26 cellular contexts compared by ENCODE assay signal in genomic region chr13:52677823-52678222, GRCh38. TPM values are rescaled to one million over a fixed set of nuclear protein-coding genes. Genes with fewer than 3 reads are reported as not detected.
A peak's percentile ranks its signal among the peaks of the same experiment; 100 is the strongest.
DNase-seq lines count a peak whose midpoint lies in the region; ATAC-seq, FAIRE-seq and TF ChIP-seq lines count a peak whose summit lies in the region.
"Had no signal": no experiment of that assay in that cellular context is flagged by ENCODE, and none has a peak within 500 bp of the region (broad histone marks: within the 10 kb centered on the region; RNA-seq: fewer than 3 reads in every experiment).

No MANE protein-coding gene starts in this region.

- H3K4me3 ChIP-seq in Jurkat, Clone E6-1 (ENCODE audit: low read length), result no peak overlapping the region
- no peak overlapping the region for H3K4me3 ChIP-seq in SK-N-SH (ENCODE audit: low read depth in 2 of 2, low read length in 1 of 2)
- H3K4me3 ChIP-seq in K562, result no peak overlapping the region

- H2AFZ ChIP-seq in SK-N-SH (ENCODE audit: low read depth) (no peak overlapping the region), K562 (ENCODE audit: low read depth, low read length) (no peak overlapping the region)

- H3K9me3 ChIP-seq in SK-N-SH (no peaks in the 10 kb centered on the region), K562 (replicated peaks; ENCODE audit: control insufficient read depth, insufficient read depth, low read depth, low read length) (no peaks in the 10 kb centered on the region)

- peaks cover 38 to 58% of the 10 kb centered on the region in 2 experiments for H3K36me3 ChIP-seq in SK-N-SH (replicated peaks in 1 of 2; ENCODE audit: control insufficient read depth in 1 of 2, insufficient read depth in 2 of 2, low read length in 1 of 2)
- H3K36me3 ChIP-seq in K562 (ENCODE audit: control insufficient read depth, insufficient read depth, low read length), result peaks cover 65% of the 10 kb centered on the region

- TF ChIP-seq POLR2A in K562 (conservative IDR thresholded peaks at IDR 0.05), result no peak

- in situ Hi-C loops in K562 (cut with MboI), result no loop called here

- no peaks in the 10 kb centered on the region for H3K9me2 ChIP-seq in SK-N-SH

- H3K27me3 ChIP-seq in SK-N-SH (ENCODE audit: insufficient read depth) (no peaks in the 10 kb centered on the region), K562 (ENCODE audit: control insufficient read depth in 2 of 2, insufficient read depth in 2 of 2, low read length in 2 of 2) (no peaks in the 10 kb centered on the region)

- H3K79me2 ChIP-seq in SK-N-SH (ENCODE audit: insufficient read depth), result peaks cover 5% of the 10 kb centered on the region; the same call in 1 of the 2 replicates
- H3K79me2 ChIP-seq in K562 (ENCODE audit: control insufficient read depth, insufficient read depth, low read length), result peaks cover 4% of the 10 kb centered on the region; the same call in 1 of the 3 replicates

- POLR2A ChIA-PET in SK-N-SH (lab: Yijun Ruan, JAX), result no interaction called here
- POLR2A ChIA-PET in K562 (lab: Yijun Ruan, JAX), result interaction anchor here (1.4 kb wide), 1 partner anchor 10 kb away, joined by 3 read pairs; no protein-coding TSS in a partner anchor

- no peak for ATAC-seq in K562
- ATAC-seq in GM18868 (IDR thresholded peaks at IDR 0.05; ENCODE audit: unreplicated experiment), result no peak
- no peak for ATAC-seq in HG03439 (IDR thresholded peaks at IDR 0.05; ENCODE audit: unreplicated experiment)
- ATAC-seq: HCT116, PC-3 had no signal

- TF ChIP-seq CTCF in SK-N-SH (IDR thresholded peaks at IDR 0.05), result no peak
- TF ChIP-seq CTCF in K562 (IDR thresholded peaks at IDR 0.05 in 2 of 3, conservative IDR thresholded peaks at IDR 0.05 in 1 of 3; ENCODE audit: insufficient read depth in 2 of 3, low read depth in 1 of 3, low read length in 3 of 3), result no peak
- TF ChIP-seq CTCF in progenitor cell of endocrine pancreas (IDR thresholded peaks at IDR 0.05; ENCODE audit: unreplicated experiment), result no peak

- TF ChIP-seq EP300 in SK-N-SH (IDR thresholded peaks at IDR 0.05; ENCODE audit: borderline replicate concordance in 1 of 2, low read depth in 1 of 2, low read length in 1 of 2) (no peak), K562 (IDR thresholded peaks at IDR 0.05; ENCODE audit: low read length) (no peak)

- DNase-seq in Jurkat, Clone E6-1 (ENCODE audit: low read depth, low spot score), result peak; percentile 8
- DNase-seq in SK-N-SH, result peak; percentile 12
- DNase-seq in K562 (ENCODE audit: extremely low read depth in 1 of 4, low spot score in 3 of 4), result peak in 1 of 4 experiments; percentile 4
- DNase-seq in progenitor cell of endocrine pancreas (ENCODE audit: low spot score, unreplicated experiment), result no peak
- DNase-seq in NCI-H2171 (lab: John Stamatoyannopoulos, UW), result no peak
- DNase-seq: CD8-positive, alpha-beta memory T cell; DMS 273 treated with DMSO at 0.1 percent for 48 hours; DND-41; Kasumi-1; MV-4-11; NCI-H1105; NCI-H146; NCI-H1930; NCI-H2107; NCI-H446; NCI-H524 treated with DMSO at 0.1 percent for 48 hours; NCI-H82; NK-92 treated with Interleukin-12 subunit alpha and Interleukin-12 subunit beta, amount 100 ng/mL, for 24 hours; PC-3 had no signal

- H3K4me3 Mint-ChIP-seq in progenitor cell of endocrine pancreas (ENCODE audit: low read depth), result no peak overlapping the region
- H3K4me3 Mint-ChIP-seq: B cell; CD8-positive, alpha-beta memory T cell had no signal

- no peaks in the 10 kb centered on the region; a peak in 2 of 4 replicates for H3K4me1 ChIP-seq in SK-N-SH (ENCODE audit: control insufficient read depth in 1 of 2, insufficient read depth in 2 of 2, low read depth in 1 of 2, low read length in 1 of 2)
- H3K4me1 ChIP-seq in K562 (replicated peaks in 1 of 2; ENCODE audit: control insufficient read depth in 2 of 2, insufficient read depth in 2 of 2, low read length in 2 of 2), result no peaks in the 10 kb centered on the region; a peak in 1 of 5 replicates

- H3K36me3 Mint-ChIP-seq in progenitor cell of endocrine pancreas (ENCODE audit: insufficient read depth), result peaks cover 13% of the 10 kb centered on the region

- peaks cover 7% of the 10 kb centered on the region for H3F3A ChIP-seq in SK-N-SH (replicated peaks; ENCODE audit: insufficient read depth)

- FAIRE-seq in K562 (lab: Jason Lieb, UNC), result no peak
- FAIRE-seq: GM12892, GM19239 had no signal

- H3K4me1 Mint-ChIP-seq in progenitor cell of endocrine pancreas (ENCODE audit: low read depth), result peaks cover 6% of the 10 kb centered on the region
- H3K4me1 Mint-ChIP-seq: B cell had no signal

- no peaks in the 10 kb centered on the region for H3K9me3 Mint-ChIP-seq in progenitor cell of endocrine pancreas (ENCODE audit: low read depth)
- H3K9me3 Mint-ChIP-seq: CD8-positive, alpha-beta memory T cell had no signal

- TF ChIP-seq RAD21 in SK-N-SH (IDR thresholded peaks at IDR 0.05; ENCODE audit: low read length), result no peak
- no peak for TF ChIP-seq RAD21 in K562 (CRISPR knock-in tag; conservative IDR thresholded peaks at IDR 0.05 in 1 of 2, IDR thresholded peaks at IDR 0.05 in 1 of 2)

- H4K20me1 ChIP-seq in SK-N-SH (ENCODE audit: insufficient read depth), result no peaks in the 10 kb centered on the region
- no peaks in the 10 kb centered on the region for H4K20me1 ChIP-seq in K562 (replicated peaks; ENCODE audit: control insufficient read depth, insufficient read depth, low read length)

- H3K27me3 Mint-ChIP-seq in progenitor cell of endocrine pancreas, result no peaks in the 10 kb centered on the region
- H3K27me3 Mint-ChIP-seq: B cell; CD8-positive, alpha-beta memory T cell had no signal

- H3K27ac Mint-ChIP-seq in progenitor cell of endocrine pancreas, result peak overlapping the region; percentile 4
- H3K27ac Mint-ChIP-seq: B cell had no signal

- H3K4me2 ChIP-seq in SK-N-SH (no peak overlapping the region), K562 (ENCODE audit: insufficient read depth, low read length) (no peak overlapping the region)

- intact Hi-C loops in K562 (cut with micrococcal nuclease), result no loop called here

- H3K27ac ChIP-seq in SK-N-SH (ENCODE audit: low read depth in 2 of 2, low read length in 1 of 2), result no peak overlapping the region
- H3K27ac ChIP-seq in K562 (ENCODE audit: extremely low read depth, low read depth, low read length), result no peak overlapping the region
- H3K27ac ChIP-seq: C4-2B had no signal

- H3K9me1 ChIP-seq in K562 (ENCODE audit: control insufficient read depth, insufficient read depth, low read length), result no peaks in the 10 kb centered on the region

- 100% methylated on average over 1 of the region's 1 CpG for WGBS in SK-N-SH (ENCODE audit: low lambda C conversion rate)
- 100% methylated on average over 1 of the region's 1 CpG for whole genome bisulfite sequencing in K562 (ENCODE audit: insufficient coverage, low coverage, missing lambda C conversion rate)

- H3K9ac ChIP-seq in SK-N-SH, result no peak overlapping the region
- H3K9ac ChIP-seq in K562 (ENCODE audit: insufficient read depth in 1 of 2, low read depth in 2 of 2, low read length in 2 of 2), result no peak overlapping the region

- CTCF ChIA-PET in SK-N-SH (lab: Yijun Ruan, JAX), result interaction anchor here (0.8 to 2.7 kb wide), 5 partner anchors 9 to 168 kb away, joined by 3 to 11 read pairs (median 5); no protein-coding TSS in a partner anchor
- CTCF ChIA-PET in K562 (lab: Yijun Ruan, JAX; ENCODE audit: low intra/inter-chr PET ratio), result no interaction called here

- no TSS peak for BruUV-seq in K562 (replicated peaks; lab: Mats Ljungman, UMichigan)

RNA-seq across cellular contexts. Expression of gene SUGT1, which starts 25.2 kb away (rescaled TPM):
- 89.8 TPM for polyA plus RNA-seq in Jurkat, Clone E6-1 (2012; ENCODE audit: insufficient read depth, insufficient read length)
- 17.8 and 18.6 TPM in 2 replicates for polyA plus RNA-seq in SK-N-SH (2012; rRNA removed)
- polyA plus RNA-seq in SK-N-SH (2012; cell fraction: cytosol; rRNA removed), result 21.0 and 28.4 TPM in 2 replicates
- polyA plus RNA-seq in SK-N-SH (2012; cell fraction: nucleus; rRNA removed), result 7.6 and 14.4 TPM in 2 replicates
- total RNA-seq in K562 (2011; cell fraction: chromatin; rRNA removed; ENCODE audit: low replicate concordance), result 10.0 and 22.1 TPM in 2 replicates
- 9.3 and 10.8 TPM in 2 replicates for total RNA-seq in K562 (2011; cell fraction: nucleolus; rRNA removed)
- total RNA-seq in K562 (2011; cell fraction: nucleoplasm; rRNA removed), result 16.1 and 26.0 TPM in 2 replicates
- 38.1 and 42.7 TPM in 2 replicates for total RNA-seq in K562 (2014; rRNA removed)
- 67.1 and 67.6 TPM in 2 replicates for total RNA-seq in K562 (2014; rRNA removed; fragmentation: Illumina TruSeq; extraction: Trizol)
- 47.1 and 53.8 TPM in 2 replicates for total RNA-seq in K562 (2015; rRNA removed; fragmentation: Illumina TruSeq; extraction: Trizol)
- 44.8 and 51.4 TPM in 2 replicates for total RNA-seq in K562 (2021)
- 29.2 and 44.7 TPM in 2 replicates for polyA plus RNA-seq in K562 (2011; rRNA removed)
- polyA plus RNA-seq in K562 (2011; cell fraction: cytosol; rRNA removed), result 12.2 and 14.0 TPM in 2 replicates
- 9.3 and 9.9 TPM in 2 replicates for polyA plus RNA-seq in K562 (2011; cell fraction: nucleus; rRNA removed)
- polyA plus RNA-seq in K562 (2012), result 35.3 and 59.1 TPM in 2 replicates
- polyA plus RNA-seq in K562 (2014; fragmentation: Illumina TruSeq; extraction: Trizol), result 57.1 and 59.1 TPM in 2 replicates
- 10 to 100 TPM; 59.0 to 60.4 TPM for polyA plus RNA-seq in K562 (2014; fragmentation: Nextera tagmentation; extraction: Ambion mirVana)
- 50.6 and 55.7 TPM in 2 replicates for polyA plus RNA-seq in K562 (2014; rRNA removed)
- polyA minus RNA-seq in K562 (2011; rRNA and poly(A)+ RNA removed), result 33.2 and 34.6 TPM in 2 replicates
- polyA minus RNA-seq in K562 (2011; cell fraction: cytosol; rRNA and poly(A)+ RNA removed), result 8.1 and 12.7 TPM in 2 replicates
- polyA minus RNA-seq in K562 (2011; cell fraction: nucleus; rRNA and poly(A)+ RNA removed), result 14.5 and 17.7 TPM in 2 replicates
- total RNA-seq in progenitor cell of endocrine pancreas, result 67.8 and 68.0 TPM in 2 replicates

RNA-seq across cellular contexts. Expression of gene HNRNPA1L2, which starts 35.6 kb away (rescaled TPM):
- 19.2 TPM for polyA plus RNA-seq in Jurkat, Clone E6-1 (2012; ENCODE audit: insufficient read depth, insufficient read length)
- polyA plus RNA-seq in SK-N-SH (2012; rRNA removed), result 4.5 and 6.7 TPM in 2 replicates
- polyA plus RNA-seq in SK-N-SH (2012; cell fraction: cytosol; rRNA removed), result 7.5 and 12.5 TPM in 2 replicates
- 8.0 and 9.2 TPM in 2 replicates for polyA plus RNA-seq in SK-N-SH (2012; cell fraction: nucleus; rRNA removed)
- total RNA-seq in K562 (2011; cell fraction: chromatin; rRNA removed; ENCODE audit: low replicate concordance), result 2.5 and 8.5 TPM in 2 replicates
- 0.83 and 2.2 TPM in 2 replicates for total RNA-seq in K562 (2011; cell fraction: nucleolus; rRNA removed)
- 3.5 and 4.4 TPM in 2 replicates for total RNA-seq in K562 (2011; cell fraction: nucleoplasm; rRNA removed)
- 3.7 and 4.1 TPM in 2 replicates for total RNA-seq in K562 (2014; rRNA removed)
- 6.8 and 8.5 TPM in 2 replicates for total RNA-seq in K562 (2014; rRNA removed; fragmentation: Illumina TruSeq; extraction: Trizol)
- total RNA-seq in K562 (2015; rRNA removed; fragmentation: Illumina TruSeq; extraction: Trizol), result 4.7 and 5.7 TPM in 2 replicates
- total RNA-seq in K562 (2021), result 5.3 and 5.5 TPM in 2 replicates
- 5.0 and 7.6 TPM in 2 replicates for polyA plus RNA-seq in K562 (2011; rRNA removed)
- polyA plus RNA-seq in K562 (2011; cell fraction: cytosol; rRNA removed), result 1.1 and 3.2 TPM in 2 replicates
- polyA plus RNA-seq in K562 (2011; cell fraction: nucleus; rRNA removed), result 4.0 and 6.2 TPM in 2 replicates
- polyA plus RNA-seq in K562 (2012), result 11.9 and 12.8 TPM in 2 replicates
- polyA plus RNA-seq in K562 (2014; fragmentation: Illumina TruSeq; extraction: Trizol), result 9.0 and 10.1 TPM in 2 replicates
- 1 to 10 TPM; 4.6 to 9.2 TPM for polyA plus RNA-seq in K562 (2014; fragmentation: Nextera tagmentation; extraction: Ambion mirVana)
- 10.6 and 10.8 TPM in 2 replicates for polyA plus RNA-seq in K562 (2014; rRNA removed)
- polyA minus RNA-seq in K562 (2011; rRNA and poly(A)+ RNA removed), result 13.5 and 16.2 TPM in 2 replicates
- polyA minus RNA-seq in K562 (2011; cell fraction: cytosol; rRNA and poly(A)+ RNA removed), result 1.5 and 2.2 TPM in 2 replicates
- polyA minus RNA-seq in K562 (2011; cell fraction: nucleus; rRNA and poly(A)+ RNA removed), result 2.8 and 5.3 TPM in 2 replicates
- 10.7 and 12.0 TPM in 2 replicates for total RNA-seq in progenitor cell of endocrine pancreas

Comparison
In these comparisons a context has a peak if more than half of its experiments do, and no peak if none do; other contexts are left out.
1. DNase-seq: peak in Jurkat, Clone E6-1 (single experiment) and SK-N-SH (single experiment); none in progenitor cell of endocrine pancreas (single experiment) and NCI-H2171 (single experiment).